In the genomic region with DNA sequence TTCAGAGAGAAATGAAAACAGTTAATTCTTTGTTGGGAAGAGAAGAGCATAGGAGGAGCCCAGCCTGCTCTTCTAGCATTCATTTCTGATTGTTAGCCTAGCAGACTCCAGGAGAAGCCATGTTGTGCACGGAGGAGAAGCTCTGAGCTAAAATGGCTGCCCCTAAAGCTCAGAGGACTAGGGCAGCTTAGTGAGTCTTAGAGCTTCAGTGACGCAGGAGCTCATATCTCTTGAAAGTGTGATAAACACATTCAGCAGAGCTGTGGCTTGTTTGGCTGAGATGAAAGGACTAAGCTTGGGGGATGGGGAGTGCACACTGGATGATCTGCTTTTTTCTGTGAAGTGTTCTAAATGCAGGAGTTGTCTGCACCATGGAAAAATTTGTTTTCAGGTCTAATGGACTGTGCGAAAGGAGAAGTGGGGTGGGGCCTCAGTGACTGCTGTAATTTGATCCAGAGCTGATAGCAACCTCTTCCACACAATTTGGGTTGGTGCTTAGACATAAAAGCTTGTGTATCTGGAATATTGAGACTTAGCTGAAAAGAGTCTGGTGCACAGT, we compare ENCODE assay signal across 9 cellular contexts. TPM values are rescaled to one million over a fixed set of nuclear protein-coding genes. Genes with fewer than 3 reads are reported as not detected.
A peak's percentile ranks its signal among the peaks of the same experiment; 100 is the strongest.
DNase-seq lines count a peak whose midpoint lies in the region; ATAC-seq and TF ChIP-seq lines count a peak whose summit lies in the region.
"Had no signal": no experiment of that assay in that cellular context is flagged by ENCODE, and none has a peak within 500 bp of the region (broad histone marks: within the 10 kb centered on the region; RNA-seq: fewer than 3 reads in every experiment).

No MANE protein-coding gene starts in this region.

- TF ChIP-seq CTCF in HFFc6 (IDR thresholded peaks at IDR 0.05) (no peak), fibroblast of lung (conservative IDR thresholded peaks at IDR 0.05 in 1 of 2, IDR thresholded peaks at IDR 0.05 in 1 of 2; ENCODE audit: low read depth in 1 of 2, low read length in 2 of 2) (no peak), neural crest cell (conservative IDR thresholded peaks at IDR 0.05) (no peak), GM13976 (IDR thresholded peaks at IDR 0.05; ENCODE audit: borderline replicate concordance, control extremely low read depth, extremely low read depth, insufficient read depth, missing control alignments) (no peak)

- H4K20me1 ChIP-seq in fibroblast of lung (ENCODE audit: control insufficient read depth, extremely low read depth, insufficient read depth, low read length) = no peaks in the 10 kb centered on the region

- H3K4me1 ChIP-seq in fibroblast of lung (ENCODE audit: control insufficient read depth, extremely low read depth, insufficient read depth, low read length) = peaks cover 20% of the 10 kb centered on the region

- H3K27me3 Mint-ChIP-seq in HFFc6 (ENCODE audit: insufficient read depth) = no peaks in the 10 kb centered on the region; the same call in 1 of the 2 replicates
- H3K27me3 Mint-ChIP-seq in neural crest cell (ENCODE audit: low read depth) = no peaks in the 10 kb centered on the region
- H3K27me3 Mint-ChIP-seq: activated naive CD4-positive, alpha-beta T cell treated with anti-CD3 and anti-CD28 coated beads, Interleukin-2, amount 50 U/mL, for 24 hours had no signal

- H3K9ac ChIP-seq in fibroblast of lung (ENCODE audit: insufficient read depth, low read length) = no peak overlapping the region

- no peaks in the 10 kb centered on the region for H3K27me3 ChIP-seq in fibroblast of lung (ENCODE audit: control insufficient read depth, insufficient read depth, low read length)

- peak overlapping the region; percentile 53 for H3K4me2 ChIP-seq in fibroblast of lung (ENCODE audit: extremely low read depth, insufficient read depth, low read length)

- H3K27ac Mint-ChIP-seq in HFFc6 (peak overlapping the region; percentile 88), neural crest cell (ENCODE audit: unreplicated experiment) (peak overlapping the region; percentile 95)
- H3K27ac Mint-ChIP-seq: activated naive CD4-positive, alpha-beta T cell treated with anti-CD3 and anti-CD28 coated beads, Interleukin-2, amount 50 U/mL, for 24 hours had no signal

- peak overlapping the region in 2 of 4 experiments; percentile 13 to 34 for H3K4me3 ChIP-seq in fibroblast of lung (replicated peaks in 1 of 4; ENCODE audit: control extremely low read depth in 1 of 4, insufficient read depth in 1 of 4, low read depth in 3 of 4, low read length in 4 of 4)

- in situ Hi-C loops in GM13976 (cut with MboI; ENCODE audit: low sequenced_read_pairs, unreplicated experiment) = no loop called here

- DNase-seq in AG08395 (ENCODE audit: low spot score) (peak; percentile 18), HFFc6 (peak; percentile 11), SK-N-DZ (ENCODE audit: low spot score) (peak; percentile 89), fibroblast of lung (ENCODE audit: low read depth in 2 of 2) (peak; percentile 87 to 93), neural crest cell (ENCODE audit: low read depth, low spot score) (peak; percentile 29), DMS114 treated with DMSO at 0.1 percent for 48 hours (lab: John Stamatoyannopoulos, UW; ENCODE audit: unreplicated experiment) (no peak), GM13976 (ENCODE audit: low spot score) (no peak)

- H3K79me2 ChIP-seq in fibroblast of lung (ENCODE audit: control insufficient read depth, insufficient read depth, low read length) = no peaks in the 10 kb centered on the region

- peaks cover 56% of the 10 kb centered on the region for H3K4me1 Mint-ChIP-seq in HFFc6 (ENCODE audit: low read depth)
- H3K4me1 Mint-ChIP-seq in neural crest cell = peaks cover 56% of the 10 kb centered on the region

- H3K4me3 Mint-ChIP-seq in HFFc6 (peak overlapping the region; percentile 69), neural crest cell (peak overlapping the region; percentile 80)
- H3K4me3 Mint-ChIP-seq: activated naive CD4-positive, alpha-beta T cell treated with anti-CD3 and anti-CD28 coated beads, Interleukin-2, amount 50 U/mL, for 24 hours had no signal

- H3K36me3 Mint-ChIP-seq in HFFc6 (ENCODE audit: low read depth) = peaks cover 44% of the 10 kb centered on the region
- peaks cover 70% of the 10 kb centered on the region for H3K36me3 Mint-ChIP-seq in neural crest cell (ENCODE audit: low read depth)
- H3K36me3 Mint-ChIP-seq: activated naive CD4-positive, alpha-beta T cell treated with anti-CD3 and anti-CD28 coated beads, Interleukin-2, amount 50 U/mL, for 24 hours had no signal

- peaks cover 10% of the 10 kb centered on the region for H3K36me3 ChIP-seq in fibroblast of lung (ENCODE audit: control insufficient read depth, insufficient read depth, low read length)

- peak overlapping the region; percentile 83 for H3K27ac ChIP-seq in fibroblast of lung (ENCODE audit: insufficient read depth, low read length)

- peak overlapping the region; percentile 56 for H2AFZ ChIP-seq in fibroblast of lung (ENCODE audit: low read length)

- no peak for ATAC-seq in GM19452 (IDR thresholded peaks at IDR 0.05; ENCODE audit: unreplicated experiment)

- H3K9me3 Mint-ChIP-seq in HFFc6 (no peaks in the 10 kb centered on the region), neural crest cell (peaks cover 12% of the 10 kb centered on the region)

- H3K9me3 ChIP-seq in fibroblast of lung (ENCODE audit: control insufficient read depth, insufficient read depth, low read depth, low read length) = no peaks in the 10 kb centered on the region

RNA-seq across cellular contexts. Expression of a gene that starts 58.5 kb away (rescaled TPM):
- total RNA-seq in HFFc6 (2021; fragmentation: NEBNext Ultra II Directional; extraction: Animal tissue kit (Norgen Biotek cat#: 25700)) = 10 to 100 TPM; 10.1 to 18.9 (median 15.6) TPM
- 3.8 and 4.0 TPM in 2 replicates for polyA plus RNA-seq in SK-N-DZ (2014; cell fraction: cytosol; rRNA removed)
- 1.8 and 3.3 TPM in 2 replicates for polyA plus RNA-seq in SK-N-DZ (2014; cell fraction: nucleus; rRNA removed)
- total RNA-seq in fibroblast of lung = 19.5 and 27.4 TPM in 2 replicates
- polyA plus RNA-seq in fibroblast of lung = 6.0 and 6.3 TPM in 2 replicates
- 5.3 and 7.5 TPM in 2 replicates for polyA plus RNA-seq in fibroblast of lung (2012)
- polyA minus RNA-seq in fibroblast of lung (ENCODE audit: low replicate concordance) = 34.8 and 37.5 TPM in 2 replicates
- 195 and 199 TPM in 2 replicates for total RNA-seq in neural crest cell

Comparison
In these comparisons a context has a peak if more than half of its experiments do, and no peak if none do; other contexts are left out.
1. DNase-seq: peak in AG08395 (single experiment), HFFc6 (single experiment), SK-N-DZ (single experiment), fibroblast of lung (2 of 2) and neural crest cell (single experiment); none in DMS114 treated with DMSO at 0.1 percent for 48 hours (single experiment) and GM13976 (single experiment).